ENCODE assay signal across 8 cellular contexts in genomic region chr12:8780389-8780788, GRCh38. TPM values are rescaled to one million over a fixed set of nuclear protein-coding genes. Genes with fewer than 3 reads are reported as not detected.
DNase-seq lines count a peak whose midpoint lies in the region; ATAC-seq, FAIRE-seq and TF ChIP-seq lines count a peak whose summit lies in the region.

No MANE protein-coding gene starts in this region.

- peak; percentile 63 for TF ChIP-seq CTCF in 22Rv1 (IDR thresholded peaks at IDR 0.05)
- 0 out of 2 replicates have a peak, but pooled peaks have one; percentile 6 for TF ChIP-seq CTCF in GM12874 (IDR thresholded peaks at IDR 0.05; ENCODE audit: insufficient read depth, low read depth, low read length)

- in situ Hi-C loops in SK-MEL-5 (cut with HindIII; ENCODE audit: low pct_unique_long_range_greater_than_20kb, low sequenced_read_pairs) = no loop called here

- no peak for FAIRE-seq in frontal cortex (lab: Jason Lieb, UNC)

- no peak overlapping the region for H3K27ac ChIP-seq in 22Rv1

- DNase-seq in SK-MEL-5 (ENCODE audit: low read depth, low spot score) (peak; percentile 72), glomerular visceral epithelial cell (ENCODE audit: extremely low spot score) (peak; percentile 17), globus pallidus (ENCODE audit: low spot score) (no peak), frontal cortex (ENCODE audit: low spot score in 2 of 2) (no peak), NCI-H2171 treated with DMSO at 0.1 percent for 48 hours (lab: John Stamatoyannopoulos, UW) (no peak)

- ATAC-seq in GM21825 (IDR thresholded peaks at IDR 0.05; ENCODE audit: unreplicated experiment) = no peak

RNA-seq across cellular contexts. Expression of gene A2ML1, which starts 42.0 kb away (rescaled TPM):
- 0.32 TPM in 2 replicates for total RNA-seq in SK-MEL-5 (2014; rRNA removed; shearing (Covaris generic))
- polyA plus RNA-seq in SK-MEL-5 (2015; cell fraction: cytosol; rRNA removed) = 0.12 and 0.16 TPM in 2 replicates
- polyA plus RNA-seq in SK-MEL-5 (2015; cell fraction: nucleus; rRNA removed) = 0.39 and 1.1 TPM in 2 replicates
- total RNA-seq in frontal cortex = 0.41 TPM

Comparison
In these comparisons a context has a peak if more than half of its experiments do, and no peak if none do; other contexts are left out.
1. DNase-seq: peak in SK-MEL-5 (single experiment) and glomerular visceral epithelial cell (single experiment); none in globus pallidus (single experiment), frontal cortex (0 of 2) and NCI-H2171 treated with DMSO at 0.1 percent for 48 hours (single experiment).